15 cellular contexts compared by ENCODE assay signal in genomic region chr10:43078175-43078985, GRCh38. TPM values are rescaled to one million over a fixed set of nuclear protein-coding genes. Genes with fewer than 3 reads are reported as not detected.
DNase-seq lines count a peak whose midpoint lies in the region; ATAC-seq and TF ChIP-seq lines count a peak whose summit lies in the region.
"Had no signal": no experiment of that assay in that cellular context is flagged by ENCODE, and none has a peak within 500 bp of the region (broad histone marks: within the 10 kb centered on the region; RNA-seq: fewer than 3 reads in every experiment).

No MANE protein-coding gene starts in this region.

- peaks cover 10% of the 10 kb centered on the region for H3K27me3 Mint-ChIP-seq in activated naive CD8-positive, alpha-beta T cell
- H3K27me3 Mint-ChIP-seq in activated naive CD8-positive, alpha-beta T cell treated with anti-CD3 and anti-CD28 coated beads for 36 hours = peaks cover 42% of the 10 kb centered on the region

- 78 to 80% methylated on average over 14 of the region's 14 CpGs for WGBS in ectodermal cell, 2 experiments

- H3K36me3 ChIP-seq in ectodermal cell (ENCODE audit: control insufficient read depth, insufficient read depth, low read length) = no peaks in the 10 kb centered on the region
- no peaks in the 10 kb centered on the region for H3K36me3 ChIP-seq in skeletal muscle tissue (ENCODE audit: control insufficient read depth in 3 of 3, insufficient read depth in 3 of 3, low read length in 3 of 3)

- H3K36me3 Mint-ChIP-seq in activated naive CD8-positive, alpha-beta T cell = no peaks in the 10 kb centered on the region
- no peaks in the 10 kb centered on the region for H3K36me3 Mint-ChIP-seq in activated naive CD8-positive, alpha-beta T cell treated with anti-CD3 and anti-CD28 coated beads for 36 hours
- H3K36me3 Mint-ChIP-seq: CD4-positive, CD25-positive, alpha-beta regulatory T cell had no signal

- no peak for DNase-seq in activated naive CD8-positive, alpha-beta T cell treated with anti-CD3 and anti-CD28 coated beads for 36 hours
- DNase-seq in HL-60 (ENCODE audit: low read depth in 1 of 2, low spot score in 1 of 2) (no peak), NCI-H524 (lab: John Stamatoyannopoulos, UW) (no peak)
- no peak for DNase-seq in stimulated activated naive CD4-positive, alpha-beta T cell (lab: John Stamatoyannopoulos, UW)
- DNase-seq: effector memory CD4-positive, alpha-beta T cell; NCI-H1105 treated with DMSO at 0.1 percent for 48 hours; NCI-H69; stimulated activated naive CD4-positive, alpha-beta T cell treated with Interleukin-2 at 50 U/mL for 16 hours had no signal

- TF ChIP-seq CTCF in HL-60 (IDR thresholded peaks at IDR 0.05; ENCODE audit: insufficient read depth, low read length) = no peak

- H3K27ac ChIP-seq in HL-60 (replicated peaks) (no peak overlapping the region), ectodermal cell (ENCODE audit: insufficient read depth, low read depth, low read length, poor library complexity, severe bottlenecking) (no peak overlapping the region), skeletal muscle tissue (ENCODE audit: low read depth, low read length) (no peak overlapping the region)
- H3K27ac ChIP-seq: GM23248 had no signal

- H3K9me3 ChIP-seq in ectodermal cell (ENCODE audit: control insufficient read depth, low read length) = no peaks in the 10 kb centered on the region
- no peaks in the 10 kb centered on the region for H3K9me3 ChIP-seq in skeletal muscle tissue (ENCODE audit: control insufficient read depth in 3 of 3, low read length in 3 of 3)

- no peaks in the 10 kb centered on the region for H3K9me3 Mint-ChIP-seq in activated naive CD8-positive, alpha-beta T cell (ENCODE audit: low read depth)
- H3K9me3 Mint-ChIP-seq in activated naive CD8-positive, alpha-beta T cell treated with anti-CD3 and anti-CD28 coated beads for 36 hours = no peaks in the 10 kb centered on the region
- H3K9me3 Mint-ChIP-seq: CD4-positive, CD25-positive, alpha-beta regulatory T cell had no signal

- H3K4me3 ChIP-seq in HL-60 (replicated peaks; ENCODE audit: insufficient read depth, low read length) (peak overlapping the region; percentile 77), ectodermal cell (ENCODE audit: insufficient read depth, low read depth, low read length) (peak overlapping the region; percentile 52), skeletal muscle tissue (ENCODE audit: low read length in 3 of 3) (peak overlapping the region; percentile 9 to 65 (median 60))
- H3K4me3 ChIP-seq: GM23248 had no signal

- H3K4me1 Mint-ChIP-seq in activated naive CD8-positive, alpha-beta T cell (ENCODE audit: low read depth) = peaks cover 10% of the 10 kb centered on the region
- H3K4me1 Mint-ChIP-seq in activated naive CD8-positive, alpha-beta T cell treated with anti-CD3 and anti-CD28 coated beads for 36 hours = peaks cover 3% of the 10 kb centered on the region

- H3K27me3 ChIP-seq in HL-60 (ENCODE audit: insufficient read depth, poor library complexity, severe bottlenecking) (peaks cover 3% of the 10 kb centered on the region), ectodermal cell (ENCODE audit: control insufficient read depth, insufficient read depth, low read length, poor library complexity, severe bottlenecking) (peaks cover 40% of the 10 kb centered on the region), skeletal muscle tissue (ENCODE audit: control insufficient read depth in 3 of 3, insufficient read depth in 3 of 3, low read length in 3 of 3) (peaks cover 61 to 87% (median 64%) of the 10 kb centered on the region in 3 donors)

- no peak for ATAC-seq in GM21528 (IDR thresholded peaks at IDR 0.05; ENCODE audit: low FRiP score, unreplicated experiment)
- ATAC-seq: left colon had no signal

- H3K9ac ChIP-seq in skeletal muscle tissue (ENCODE audit: low read depth in 1 of 3, low read length in 3 of 3) = peak overlapping the region in 1 of 3 donors; percentile 25
- H3K9ac ChIP-seq: GM23248 had no signal

- no peak overlapping the region for H3K27ac Mint-ChIP-seq in activated naive CD8-positive, alpha-beta T cell
- H3K27ac Mint-ChIP-seq in activated naive CD8-positive, alpha-beta T cell treated with anti-CD3 and anti-CD28 coated beads for 36 hours = no peak overlapping the region
- H3K27ac Mint-ChIP-seq: CD4-positive, CD25-positive, alpha-beta regulatory T cell had no signal

- H3K4me1 ChIP-seq in ectodermal cell (ENCODE audit: control insufficient read depth, insufficient read depth, low read length) (peaks cover 4% of the 10 kb centered on the region), skeletal muscle tissue (ENCODE audit: control insufficient read depth in 3 of 3, insufficient read depth in 3 of 3, low read length in 3 of 3) (peaks cover 9 to 24% (median 10%) of the 10 kb centered on the region in 3 donors)

- peak overlapping the region; percentile 49 for H3K4me3 Mint-ChIP-seq in activated naive CD8-positive, alpha-beta T cell
- H3K4me3 Mint-ChIP-seq in activated naive CD8-positive, alpha-beta T cell treated with anti-CD3 and anti-CD28 coated beads for 36 hours = no peak overlapping the region

RNA-seq across cellular contexts. Expression of gene RET, which starts 1.5 kb away (rescaled TPM):
- not detected for total RNA-seq in activated naive CD8-positive, alpha-beta T cell treated with anti-CD3 and anti-CD28 coated beads for 36 hours
- 2.4 TPM for polyA plus RNA-seq in ectodermal cell (2013, experiment 1 of 4)
- 1.8 TPM for polyA plus RNA-seq in ectodermal cell (2013, experiment 2 of 4)
- polyA plus RNA-seq in ectodermal cell (2013, experiment 3 of 4) = 2.3 TPM
- polyA plus RNA-seq in ectodermal cell (2013, experiment 4 of 4) = 2.4 TPM
- total RNA-seq in skeletal muscle tissue = 1.6 TPM
- total RNA-seq: GM23248 had no signal
- polyA plus RNA-seq: CD4-positive, CD25-positive, alpha-beta regulatory T cell; GM23248 had no signal

RNA-seq across cellular contexts. Expression of gene CSGALNACT2, which starts 59.9 kb away (rescaled TPM):
- total RNA-seq in activated naive CD8-positive, alpha-beta T cell treated with anti-CD3 and anti-CD28 coated beads for 36 hours = 10 to 100 TPM; 16.2 to 16.8 TPM
- 11.5 TPM for polyA plus RNA-seq in ectodermal cell (2013, experiment 1 of 4)
- polyA plus RNA-seq in ectodermal cell (2013, experiment 2 of 4) = 10.9 TPM
- 8.2 TPM for polyA plus RNA-seq in ectodermal cell (2013, experiment 3 of 4)
- 10.3 TPM for polyA plus RNA-seq in ectodermal cell (2013, experiment 4 of 4)
- total RNA-seq in skeletal muscle tissue = 24.0 TPM
